9 cellular contexts compared by ENCODE assay signal in the genomic region with DNA sequence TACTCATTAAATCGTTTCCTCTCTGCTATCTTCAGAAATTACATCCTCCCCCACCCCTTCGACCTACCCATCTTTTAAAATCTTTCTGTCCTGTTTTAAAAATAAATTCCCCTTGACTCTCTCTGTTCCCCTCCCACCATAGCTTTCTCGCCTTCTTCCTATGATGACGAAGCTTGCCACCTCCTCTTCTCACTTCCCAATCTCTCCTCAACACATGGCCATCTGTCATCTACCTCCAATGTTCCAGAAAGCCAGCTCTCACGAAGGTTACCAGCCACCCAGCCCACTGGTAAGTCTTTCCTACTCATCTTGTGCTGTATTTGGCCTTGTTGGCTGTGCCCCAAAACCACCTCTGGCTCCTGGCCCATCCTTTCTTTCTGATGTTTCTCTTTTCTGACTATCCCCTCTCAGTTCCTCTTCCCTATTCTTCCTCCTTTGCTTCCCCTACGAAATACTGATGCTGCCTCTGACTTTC.
A peak's percentile ranks its signal among the peaks of the same experiment; 100 is the strongest.
DNase-seq lines count a peak whose midpoint lies in the region; ATAC-seq lines count a peak whose summit lies in the region.
"Had no signal": no experiment of that assay in that cellular context is flagged by ENCODE, and none has a peak within 500 bp of the region (broad histone marks: within the 10 kb centered on the region; RNA-seq: fewer than 3 reads in every experiment).

No MANE protein-coding gene starts in this region.

- DNase-seq in NOMO-1 treated with dmso at 0.1 percent for 144 hours (lab: John Stamatoyannopoulos, UW; ENCODE audit: unreplicated experiment) (peak; percentile 63), myocyte (ENCODE audit: low read depth) (peak; percentile 55), NCI-H2171 (lab: John Stamatoyannopoulos, UW) (no peak), NCI-H2029 treated with DMSO at 0.1 percent for 48 hours (lab: John Stamatoyannopoulos, UW) (no peak), NCI-H524 treated with DMSO at 0.1 percent for 48 hours (lab: John Stamatoyannopoulos, UW) (no peak)
- no peak for DNase-seq in stimulated activated naive CD8-positive, alpha-beta T cell treated with anti-CD3 and anti-CD28 coated beads, Interleukin-15, Interleukin-2, amounts not matched to agents 100 U/mL and 50 U/mL, for 24 hours
- DNase-seq: NCI-H510A treated with DMSO at 0.1 percent for 48 hours had no signal

- ATAC-seq in GM18858 (IDR thresholded peaks at IDR 0.05; ENCODE audit: unreplicated experiment) = peak; percentile 60
- ATAC-seq in HG02588 (IDR thresholded peaks at IDR 0.05; ENCODE audit: unreplicated experiment) = peak; percentile 73
- ATAC-seq in stimulated activated naive CD8-positive, alpha-beta T cell treated with anti-CD3 and anti-CD28 coated beads, Interleukin-15, Interleukin-2, amounts not matched to agents 100 U/mL and 50 U/mL, for 24 hours = no peak

Comparison
In these comparisons a context has a peak if more than half of its experiments do, and no peak if none do; other contexts are left out.
1. DNase-seq: peak in NOMO-1 treated with dmso at 0.1 percent for 144 hours (single experiment) and myocyte (single experiment); none in NCI-H2171 (single experiment), NCI-H2029 treated with DMSO at 0.1 percent for 48 hours (single experiment), NCI-H524 treated with DMSO at 0.1 percent for 48 hours (single experiment) and stimulated activated naive CD8-positive, alpha-beta T cell treated with anti-CD3 and anti-CD28 coated beads, Interleukin-15, Interleukin-2, amounts not matched to agents 100 U/mL and 50 U/mL, for 24 hours (single experiment).